In the genomic region with DNA sequence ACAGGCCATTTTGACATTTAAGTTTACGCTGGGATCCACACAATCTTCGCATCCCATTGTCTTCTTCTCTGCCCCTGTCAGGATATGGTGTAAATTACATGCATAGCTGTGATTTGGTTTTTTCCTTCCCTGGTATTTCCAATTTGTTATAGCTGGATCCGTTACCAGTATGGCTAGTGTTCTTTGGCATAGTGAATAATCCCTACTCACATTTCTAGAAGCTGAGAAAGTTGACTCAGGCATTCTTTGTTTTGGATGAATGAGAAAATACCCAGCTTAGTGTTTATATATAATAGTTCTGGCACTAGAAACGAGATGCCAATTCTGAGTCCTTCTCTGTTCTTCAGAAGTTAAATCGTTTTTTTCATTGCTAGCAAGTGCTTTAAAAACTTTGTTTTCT, we compare ENCODE assay signal across 27 cellular contexts.
"Had no signal": no experiment of that assay in that cellular context is flagged by ENCODE, and none has a peak within 500 bp of the region (broad histone marks: within the 10 kb centered on the region; RNA-seq: fewer than 3 reads in every experiment).

No MANE protein-coding gene starts in this region.

- H3K9me3 ChIP-seq: testis had no signal

- H3K27me3 ChIP-seq: brain microvascular endothelial cell, neural progenitor cell, testis had no signal

- H2AFZ ChIP-seq: neural progenitor cell had no signal

- H3K36me3 Mint-ChIP-seq: activated naive CD4-positive, alpha-beta T cell treated with anti-CD3 and anti-CD28 coated beads, Interleukin-2, amount 10 ng/mL, durations not matched to agents 7 days and 5 days; natural killer cell had no signal

- H3K4me2 ChIP-seq: neural progenitor cell had no signal

- H3K4me3 Mint-ChIP-seq: activated naive CD4-positive, alpha-beta T cell treated with anti-CD3 and anti-CD28 coated beads, Interleukin-2, amount 10 ng/mL, durations not matched to agents 7 days and 5 days; endodermal cell; mesothelial cell of epicardium; natural killer cell; neural progenitor cell had no signal

- H3K4me1 ChIP-seq: testis had no signal

- H3K9me3 Mint-ChIP-seq: activated naive CD4-positive, alpha-beta T cell treated with anti-CD3 and anti-CD28 coated beads, Interleukin-2, amount 10 ng/mL, durations not matched to agents 7 days and 5 days; endodermal cell; natural killer cell; neural progenitor cell had no signal

- DNase-seq: activated CD4-positive, alpha-beta T cell treated with anti-CD3 and anti-CD28 coated beads for 4 hours; activated CD4-positive, alpha-beta T cell treated with anti-CD3 and anti-CD28 coated beads, Interleukin-2, amount 50 U/mL, for 4 hours; activated effector memory CD4-positive, alpha-beta T cell treated with Interleukin-2 at 50 U/mL for 16 hours; activated naive CD4-positive, alpha-beta T cell treated with anti-CD3 and anti-CD28 coated beads, Interleukin-2, amount 10 ng/mL, durations not matched to agents 7 days and 5 days; brain microvascular endothelial cell; caudate nucleus; cortex of kidney; endodermal cell; foreskin melanocyte; left cardiac atrium; mammary epithelial cell; natural killer cell; occipital lobe; posterior cingulate gyrus; right cardiac atrium; stimulated activated CD4-positive, alpha-beta T cell treated with anti-CD3 and anti-CD28 coated beads, Interleukin-2, amount 100 ng/mL, for 48 hours; stimulated activated naive CD4-positive, alpha-beta T cell treated with Interleukin-2 at 50 U/mL for 16 hours; T-helper 9 cell; testis; trophoblast cell had no signal

- H3K27me3 Mint-ChIP-seq: activated naive CD4-positive, alpha-beta T cell treated with anti-CD3 and anti-CD28 coated beads, Interleukin-2, amount 10 ng/mL, durations not matched to agents 7 days and 5 days had no signal

- ATAC-seq: esophagus mucosa, left cardiac atrium, natural killer cell, right cardiac atrium had no signal

- H3K4me1 Mint-ChIP-seq: activated naive CD4-positive, alpha-beta T cell treated with anti-CD3 and anti-CD28 coated beads, Interleukin-2, amount 10 ng/mL, durations not matched to agents 7 days and 5 days; natural killer cell had no signal

- H3K27ac ChIP-seq: brain microvascular endothelial cell, neural progenitor cell, testis, VCaP had no signal

- H3K36me3 ChIP-seq: brain microvascular endothelial cell, neural progenitor cell had no signal

- H3K4me3 ChIP-seq: neural progenitor cell, testis had no signal

- H3K9ac ChIP-seq: neural progenitor cell had no signal

- FAIRE-seq: islet of Langerhans, TTC549, urothelium cell line had no signal

- H3K27ac Mint-ChIP-seq: activated naive CD4-positive, alpha-beta T cell treated with anti-CD3 and anti-CD28 coated beads, Interleukin-2, amount 10 ng/mL, durations not matched to agents 7 days and 5 days; endodermal cell; mesothelial cell of epicardium; natural killer cell; neural progenitor cell had no signal
